In genomic region chr7:1158203-1159126, GRCh38 we compare ENCODE assay signal across 8 cellular contexts. TPM values are rescaled to one million over a fixed set of nuclear protein-coding genes. Genes with fewer than 3 reads are reported as not detected.
DNase-seq lines count a peak whose midpoint lies in the region; ATAC-seq and TF ChIP-seq lines count a peak whose summit lies in the region.

No MANE protein-coding gene starts in this region.

- H3K36me3 ChIP-seq in WERI-Rb-1 (peaks cover 32% of the 10 kb centered on the region), smooth muscle cell (ENCODE audit: low read depth) (peaks cover 5% of the 10 kb centered on the region)

- no peak for TF ChIP-seq CTCF in HFF-Myc (IDR thresholded peaks at IDR 0.05; ENCODE audit: low read depth, low read length, missing control alignments)
- TF ChIP-seq CTCF in WERI-Rb-1 (IDR thresholded peaks at IDR 0.05; ENCODE audit: low read depth, low read length): no peak
- no peak for TF ChIP-seq CTCF in smooth muscle cell (IDR thresholded peaks at IDR 0.05; ENCODE audit: borderline replicate concordance, insufficient read depth, poor library complexity, severe bottlenecking)

- no peak for DNase-seq in HFF-Myc (ENCODE audit: extremely low read depth, low read depth)
- no peak for DNase-seq in WERI-Rb-1
- DNase-seq in right cardiac atrium: peak in 1 of 3 donors; percentile 25
- no peak for DNase-seq in smooth muscle cell (lab: John Stamatoyannopoulos, UW; ENCODE audit: unreplicated experiment)
- no peak for DNase-seq in stimulated activated naive CD4-positive, alpha-beta T cell (lab: John Stamatoyannopoulos, UW)
- DNase-seq in DMS53 (lab: John Stamatoyannopoulos, UW): no peak
- no peak for DNase-seq in NOMO-1 (lab: John Stamatoyannopoulos, UW; ENCODE audit: unreplicated experiment in 2 of 2)

- no peak for ATAC-seq in right cardiac atrium
- no peak for ATAC-seq in HG03378 (IDR thresholded peaks at IDR 0.05; ENCODE audit: unreplicated experiment)

- no peaks in the 10 kb centered on the region for H3K4me1 ChIP-seq in right cardiac atrium (ENCODE audit: control insufficient read depth, insufficient read depth, low read length)
- peaks cover 10% of the 10 kb centered on the region for H3K4me1 ChIP-seq in smooth muscle cell (ENCODE audit: low read depth)

- peaks cover 4% of the 10 kb centered on the region for H4K20me1 ChIP-seq in smooth muscle cell (ENCODE audit: low read depth)

- H2AFZ ChIP-seq in smooth muscle cell (ENCODE audit: low read depth): no peak overlapping the region

- H3K9me3 ChIP-seq in WERI-Rb-1 (ENCODE audit: severe bottlenecking) (no peaks in the 10 kb centered on the region), right cardiac atrium (ENCODE audit: control insufficient read depth, low read length) (no peaks in the 10 kb centered on the region), smooth muscle cell (replicated peaks; ENCODE audit: low read depth) (no peaks in the 10 kb centered on the region)

- peak overlapping the region; percentile 96 for H3K4me3 ChIP-seq in HFF-Myc (replicated peaks; ENCODE audit: low read depth, low read length)
- H3K4me3 ChIP-seq in WERI-Rb-1 (ENCODE audit: low read depth, low read length): peak overlapping the region; percentile 76
- peak overlapping the region; percentile 66 for H3K4me3 ChIP-seq in right cardiac atrium (ENCODE audit: low read length)
- H3K4me3 ChIP-seq in smooth muscle cell: peak overlapping the region; percentile 87

- 62% methylated on average over 25 of the region's 25 CpGs for WGBS in right cardiac atrium
- WGBS in smooth muscle cell (ENCODE audit: low lambda C conversion rate): 82% methylated on average over 20 of the region's 25 CpGs

- H3K27ac ChIP-seq in WERI-Rb-1 (no peak overlapping the region), right cardiac atrium (ENCODE audit: low read length) (no peak overlapping the region), smooth muscle cell (ENCODE audit: low read depth) (peak overlapping the region; percentile 26)

- H3K4me2 ChIP-seq in smooth muscle cell: peak overlapping the region; percentile 100

- H3K9ac ChIP-seq in smooth muscle cell (ENCODE audit: low read depth): peak overlapping the region; percentile 96

- no peaks in the 10 kb centered on the region for H3F3A ChIP-seq in smooth muscle cell (ENCODE audit: low read depth)

- no peaks in the 10 kb centered on the region for H3K27me3 ChIP-seq in WERI-Rb-1 (ENCODE audit: insufficient read depth, low read depth, severe bottlenecking)
- H3K27me3 ChIP-seq in right cardiac atrium (ENCODE audit: control insufficient read depth, insufficient read depth): no peaks in the 10 kb centered on the region
- H3K27me3 ChIP-seq in smooth muscle cell (ENCODE audit: low read depth): no peaks in the 10 kb centered on the region

- intact Hi-C loops in right cardiac atrium (cut with DNase I): loop anchor here in 1 of 4 donors (10.0 kb wide), 1 partner anchor 164 kb away; no protein-coding TSS in a partner anchor

- H3K79me2 ChIP-seq in smooth muscle cell (ENCODE audit: low read depth): peaks cover 38% of the 10 kb centered on the region

RNA-seq across cellular contexts. Expression of gene ZFAND2A, which starts 1.5 kb away (rescaled TPM):
- total RNA-seq in right cardiac atrium: 10 to 100 TPM in 3 of 4 donors, 1 to 10 TPM in 1; 8.9 to 13.2 (median 11.5) TPM
- polyA plus RNA-seq in right cardiac atrium: 19.0 TPM
- total RNA-seq in smooth muscle cell: 16.2 and 21.1 TPM in 2 replicates
- polyA plus RNA-seq in smooth muscle cell: 29.9 and 34.2 TPM in 2 replicates
